ENCODE assay signal across 8 cellular contexts in genomic region chr11:9002920-9003572, GRCh38. TPM values are rescaled to one million over a fixed set of nuclear protein-coding genes. Genes with fewer than 3 reads are reported as not detected.
DNase-seq lines count a peak whose midpoint lies in the region; ATAC-seq lines count a peak whose summit lies in the region.

No MANE protein-coding gene starts in this region.

- no peak overlapping the region for H3K4ac ChIP-seq in neuronal stem cell (ENCODE audit: low read length)

- no peak overlapping the region for H4K8ac ChIP-seq in neuronal stem cell (ENCODE audit: low read depth, low read length)

- H3K23ac ChIP-seq in neuronal stem cell (ENCODE audit: low read depth, low read length, poor library complexity) = no peak overlapping the region

- H3K36me3 Mint-ChIP-seq in dendritic cell treated with granulocyte-macrophage colony-stimulating factor and Interleukin-4, amounts not matched to agents 40 ng/mL and 50 ng/mL, for 4 days (ENCODE audit: low read depth) = no peaks in the 10 kb centered on the region

- H2BK15ac ChIP-seq in neuronal stem cell (ENCODE audit: low read length) = no peak overlapping the region

- H3K4me3 ChIP-seq in neuronal stem cell (ENCODE audit: low read length in 2 of 2) = peak overlapping the region; percentile 42 to 81

- H3K4me1 ChIP-seq in neuronal stem cell (ENCODE audit: control insufficient read depth in 2 of 2, insufficient read depth in 1 of 2, low read depth in 1 of 2, low read length in 2 of 2) = peaks cover 2 to 10% of the 10 kb centered on the region in 2 donors

- H4K91ac ChIP-seq in neuronal stem cell (ENCODE audit: low read depth, low read length, poor library complexity) = no peak overlapping the region

- H3K79me1 ChIP-seq in neuronal stem cell (ENCODE audit: low read depth, low read length) = no peaks in the 10 kb centered on the region

- peaks cover 15% of the 10 kb centered on the region for H3K4me1 Mint-ChIP-seq in dendritic cell treated with granulocyte-macrophage colony-stimulating factor and Interleukin-4, amounts not matched to agents 40 ng/mL and 50 ng/mL, for 4 days (ENCODE audit: low read depth)

- no peak overlapping the region for H3K18ac ChIP-seq in neuronal stem cell (ENCODE audit: low read length)

- intact Hi-C loops in dendritic cell treated with granulocyte-macrophage colony-stimulating factor and Interleukin-4, amounts not matched to agents 40 ng/mL and 50 ng/mL, for 4 days (cut with micrococcal nuclease) = loop anchor here (5.0 kb wide), 2 partner anchors 41 to 134 kb away; partner anchors contain the start of gene TMEM9B

- H3K14ac ChIP-seq in neuronal stem cell (ENCODE audit: low read length) = no peak overlapping the region

- H3K27me3 ChIP-seq in neuronal stem cell (ENCODE audit: control insufficient read depth in 3 of 3, insufficient read depth in 3 of 3, low read depth in 1 of 3, low read length in 3 of 3) = peaks cover 0 to 96% (median 37%) of the 10 kb centered on the region in 3 experiments

- H3K27me3 Mint-ChIP-seq in dendritic cell treated with granulocyte-macrophage colony-stimulating factor and Interleukin-4, amounts not matched to agents 40 ng/mL and 50 ng/mL, for 4 days = peaks cover 32% of the 10 kb centered on the region

- no peak for ATAC-seq in GM19455 (IDR thresholded peaks at IDR 0.05; ENCODE audit: unreplicated experiment)
- no peak for ATAC-seq in GM21786 (IDR thresholded peaks at IDR 0.05; ENCODE audit: unreplicated experiment)

- WGBS in neuronal stem cell (ENCODE audit: extremely low coverage in 2 of 2, insufficient read length in 2 of 2, insufficient replicate concordance in 1 of 2), 2 donors = no CpG with 5 or more reads among the region's 8 CpGs

- H2BK12ac ChIP-seq in neuronal stem cell (ENCODE audit: low read length) = no peak overlapping the region

- H3K27ac ChIP-seq in neuronal stem cell (replicated peaks; ENCODE audit: low read length) = no peak overlapping the region

- H3K9me3 ChIP-seq in neuronal stem cell (replicated peaks in 1 of 2; ENCODE audit: control insufficient read depth in 2 of 2, insufficient read depth in 1 of 2, low read depth in 1 of 2, low read length in 2 of 2) = no peaks in the 10 kb centered on the region

- H3K27ac Mint-ChIP-seq in dendritic cell treated with granulocyte-macrophage colony-stimulating factor and Interleukin-4, amounts not matched to agents 40 ng/mL and 50 ng/mL, for 4 days = peak overlapping the region; percentile 74

- DNase-seq in ELR (ENCODE audit: low read depth) (peak; percentile 52), NCI-H1105 treated with DMSO at 0.1 percent for 48 hours (lab: John Stamatoyannopoulos, UW) (peak; percentile 27), neuronal stem cell (ENCODE audit: low spot score) (no peak), NCI-H2029 treated with DMSO at 0.1 percent for 48 hours (lab: John Stamatoyannopoulos, UW) (no peak), NCI-H1436 (lab: John Stamatoyannopoulos, UW) (no peak)

- H2AK5ac ChIP-seq in neuronal stem cell (ENCODE audit: low read depth, low read length) = no peak overlapping the region

- H3K4me2 ChIP-seq in neuronal stem cell (ENCODE audit: insufficient read depth, low read length, poor library complexity, severe bottlenecking) = peak overlapping the region; percentile 96

- H2BK120ac ChIP-seq in neuronal stem cell (ENCODE audit: low read depth, low read length) = no peak overlapping the region

- H3K4me3 Mint-ChIP-seq in dendritic cell treated with granulocyte-macrophage colony-stimulating factor and Interleukin-4, amounts not matched to agents 40 ng/mL and 50 ng/mL, for 4 days = peak overlapping the region; percentile 71

- peak overlapping the region; percentile 91 for H3K9ac ChIP-seq in neuronal stem cell (ENCODE audit: low read depth, low read length, poor library complexity)

- no peaks in the 10 kb centered on the region for H3K9me3 Mint-ChIP-seq in dendritic cell treated with granulocyte-macrophage colony-stimulating factor and Interleukin-4, amounts not matched to agents 40 ng/mL and 50 ng/mL, for 4 days

- no peak overlapping the region for H2BK5ac ChIP-seq in neuronal stem cell (ENCODE audit: low read length)

- H2AFZ ChIP-seq in neuronal stem cell (ENCODE audit: low read length) = peak overlapping the region; percentile 95

- no peaks in the 10 kb centered on the region for H3K36me3 ChIP-seq in neuronal stem cell (replicated peaks in 1 of 2; ENCODE audit: control insufficient read depth in 2 of 2, insufficient read depth in 2 of 2, low read length in 2 of 2)

RNA-seq across cellular contexts. Expression of gene NRIP3, which starts 0.8 kb away (rescaled TPM):
- 5.7 TPM for polyA plus RNA-seq in neuronal stem cell (2013, experiment 1 of 2)
- 5.6 TPM for polyA plus RNA-seq in neuronal stem cell (2013, experiment 2 of 2)

RNA-seq across cellular contexts. Expression of gene TMEM9B, which starts 38.8 kb away (rescaled TPM):
- 15.2 TPM for polyA plus RNA-seq in neuronal stem cell (2013, experiment 1 of 2)
- 15.3 TPM for polyA plus RNA-seq in neuronal stem cell (2013, experiment 2 of 2)

Comparison
In these comparisons a context has a peak if more than half of its experiments do, and no peak if none do; other contexts are left out.
1. DNase-seq: peak in ELR (single experiment) and NCI-H1105 treated with DMSO at 0.1 percent for 48 hours (single experiment); none in neuronal stem cell (single experiment), NCI-H2029 treated with DMSO at 0.1 percent for 48 hours (single experiment) and NCI-H1436 (single experiment).